23 cellular contexts compared by ENCODE assay signal in genomic region chr5:130995254-130995515, GRCh38.
"Had no signal": no experiment of that assay in that cellular context is flagged by ENCODE, and none has a peak within 500 bp of the region (broad histone marks: within the 10 kb centered on the region; RNA-seq: fewer than 3 reads in every experiment).

No MANE protein-coding gene starts in this region.

- H3K36me3 ChIP-seq: gastrocnemius medialis, neutrophil, right lobe of liver, thoracic aorta, tibial nerve, upper lobe of left lung, uterus had no signal

- H3K4me1 Mint-ChIP-seq: memory B cell, natural killer cell had no signal

- H3K27ac Mint-ChIP-seq: memory B cell, natural killer cell, progenitor cell of endocrine pancreas had no signal

- H3K27ac ChIP-seq: dorsolateral prefrontal cortex, gastrocnemius medialis, hepatocyte, neutrophil, parathyroid adenoma, right lobe of liver, thoracic aorta, tibial nerve, upper lobe of left lung, uterus had no signal

- H3K27me3 ChIP-seq: dorsolateral prefrontal cortex, gastrocnemius medialis, hepatocyte, neutrophil, right lobe of liver, tibial nerve, upper lobe of left lung, uterus had no signal

- H3K9me3 ChIP-seq: gastrocnemius medialis, neutrophil, right lobe of liver, thoracic aorta, tibial nerve, upper lobe of left lung, uterus had no signal

- DNase-seq: dorsolateral prefrontal cortex; effector CD4-positive, alpha-beta T cell; gastrocnemius medialis; head of caudate nucleus; kidney; natural killer cell; right lobe of liver; small intestine; stimulated activated CD4-positive, alpha-beta T cell treated with anti-CD3 and anti-CD28 coated beads, Interleukin-15, amount 100 ng/mL, for 24 hours; stimulated activated CD4-positive, alpha-beta T cell treated with anti-CD3 and anti-CD28 coated beads, Interleukin-2, amount 100 ng/mL, for 48 hours; stimulated activated naive CD4-positive, alpha-beta T cell; substantia nigra; uterus had no signal

- H3K36me3 Mint-ChIP-seq: memory B cell, natural killer cell had no signal

- H3K9me3 Mint-ChIP-seq: memory B cell, natural killer cell had no signal

- H3K4me1 ChIP-seq: gastrocnemius medialis, parathyroid adenoma, right lobe of liver, tibial nerve, upper lobe of left lung, uterus had no signal

- ATAC-seq: gastrocnemius medialis, left lobe of liver, natural killer cell, right lobe of liver had no signal

- H3K4me3 Mint-ChIP-seq: memory B cell, natural killer cell had no signal

- H3K4me3 ChIP-seq: dorsolateral prefrontal cortex, gastrocnemius medialis, hepatocyte, lung, right lobe of liver, thoracic aorta, tibial nerve, upper lobe of left lung, uterus had no signal
